Comparison of ENCODE assay signal across 8 cellular contexts in the genomic region with DNA sequence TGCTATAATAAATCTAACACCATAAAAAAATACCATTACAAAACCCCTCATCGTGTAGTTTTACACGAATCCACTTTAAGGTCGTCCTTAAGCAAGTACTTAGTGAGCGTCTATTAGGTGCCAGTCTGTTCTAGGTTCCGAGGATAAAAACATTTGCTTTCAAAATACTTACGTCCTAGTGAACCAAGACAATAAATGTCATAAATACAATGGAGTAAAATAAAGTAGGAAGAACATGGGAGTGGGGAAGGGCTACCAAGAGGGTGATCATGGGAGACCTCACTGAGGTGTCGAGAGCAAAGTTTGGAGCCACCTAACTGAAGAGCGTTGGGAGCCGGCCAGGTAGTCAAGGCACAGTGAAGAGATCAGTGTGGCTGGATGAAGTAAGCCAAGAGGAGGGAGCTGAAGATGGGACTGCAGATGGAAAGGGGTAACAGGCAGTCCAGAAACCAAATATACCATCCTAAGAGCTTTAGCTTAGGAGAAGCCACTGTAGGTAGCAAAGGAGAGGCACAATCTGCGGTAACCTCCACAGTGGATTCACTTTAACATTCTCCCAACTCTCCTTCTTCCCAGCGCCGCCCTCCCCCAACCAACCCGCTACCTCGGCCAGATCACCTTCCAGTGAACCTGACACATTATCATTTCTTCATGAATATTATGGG. TPM values are rescaled to one million over a fixed set of nuclear protein-coding genes. Genes with fewer than 3 reads are reported as not detected.
DNase-seq lines count a peak whose midpoint lies in the region; ATAC-seq and TF ChIP-seq lines count a peak whose summit lies in the region.

No MANE protein-coding gene starts in this region.

- ATAC-seq in HG03064 (IDR thresholded peaks at IDR 0.05; ENCODE audit: low read depth, unreplicated experiment) (peak; percentile 7), HG02981 (IDR thresholded peaks at IDR 0.05; ENCODE audit: unreplicated experiment) (no peak)
- no peak for ATAC-seq in activated CD8-positive, alpha-beta T cell treated with anti-CD3 and anti-CD28 coated beads for 36 hours

- peak overlapping the region; percentile 86 for H3K4me2 ChIP-seq in hepatocyte

- no peaks in the 10 kb centered on the region for H4K20me1 ChIP-seq in hepatocyte (ENCODE audit: insufficient read depth, poor library complexity, severe bottlenecking)

- CTCF ChIA-PET in activated CD8-positive, alpha-beta T cell treated with anti-CD3 and anti-CD28 coated beads for 36 hours (lab: Charles Lee) = interaction anchor here (1.4 kb wide), 1 partner anchor 11 kb away, joined by 3 read pairs; no protein-coding TSS in a partner anchor

- peak overlapping the region; percentile 70 for H2AFZ ChIP-seq in hepatocyte

- H3K9me2 ChIP-seq in hepatocyte (replicated peaks; ENCODE audit: insufficient read depth) = no peaks in the 10 kb centered on the region

- H3K4me1 ChIP-seq in hepatocyte (ENCODE audit: insufficient read depth) = peaks cover 8% of the 10 kb centered on the region

- POLR2A ChIA-PET in activated CD8-positive, alpha-beta T cell treated with anti-CD3 and anti-CD28 coated beads for 36 hours (lab: Charles Lee) = interaction anchor here (0.7 to 3.8 kb wide), 11 partner anchors 9 to 155 kb away, joined by 3 to 30 read pairs (median 8); a partner anchor contains a TSS

- no peaks in the 10 kb centered on the region for H3K36me3 ChIP-seq in hepatocyte (replicated peaks; ENCODE audit: insufficient read depth, low read depth)

- WGBS in hepatocyte (ENCODE audit: low lambda C conversion rate, missing lambda C conversion rate) = 18% methylated on average over 14 of the region's 14 CpGs

- H3K4me3 Mint-ChIP-seq in activated CD8-positive, alpha-beta T cell treated with anti-CD3 and anti-CD28 coated beads for 36 hours = peak overlapping the region; percentile 82

- peaks cover 12% of the 10 kb centered on the region for H3K36me3 Mint-ChIP-seq in activated CD8-positive, alpha-beta T cell treated with anti-CD3 and anti-CD28 coated beads for 36 hours (ENCODE audit: low read depth)

- H3K79me2 ChIP-seq in hepatocyte = peaks cover 47% of the 10 kb centered on the region

- H3K9me3 ChIP-seq in hepatocyte (ENCODE audit: low read depth) = no peaks in the 10 kb centered on the region

- no peak for TF ChIP-seq CTCF in GM12864 (IDR thresholded peaks at IDR 0.05; ENCODE audit: low read depth, low read length, missing control alignments)
- TF ChIP-seq CTCF in activated CD8-positive, alpha-beta T cell treated with anti-CD3 and anti-CD28 coated beads for 36 hours (IDR thresholded peaks at IDR 0.05) = no peak
- no peak for TF ChIP-seq CTCF in hepatocyte (IDR thresholded peaks at IDR 0.05; ENCODE audit: poor library complexity)

- no peaks in the 10 kb centered on the region for H3K9me3 Mint-ChIP-seq in activated CD8-positive, alpha-beta T cell treated with anti-CD3 and anti-CD28 coated beads for 36 hours

- intact Hi-C loops in activated CD8-positive, alpha-beta T cell treated with anti-CD3 and anti-CD28 coated beads for 36 hours (cut with micrococcal nuclease) = loop anchor here (2.0 kb wide), 2 partner anchors 33 to 81 kb away; a partner anchor contains a TSS

- DNase-seq in GM12864 (ENCODE audit: low read depth) = no peak
- no peak for DNase-seq in activated CD8-positive, alpha-beta T cell treated with anti-CD3 and anti-CD28 coated beads for 36 hours
- DNase-seq in hepatocyte (ENCODE audit: low spot score) = peak; percentile 27
- DNase-seq in 8988T = no peak
- no peak for DNase-seq in NOMO-1 (lab: John Stamatoyannopoulos, UW; ENCODE audit: unreplicated experiment in 2 of 2)

- H3K27me3 Mint-ChIP-seq in activated CD8-positive, alpha-beta T cell treated with anti-CD3 and anti-CD28 coated beads for 36 hours = no peaks in the 10 kb centered on the region

- H3K27me3 ChIP-seq in hepatocyte = no peaks in the 10 kb centered on the region

- peak overlapping the region; percentile 66 for H3K4me3 ChIP-seq in GM12864 (ENCODE audit: low read depth, low read length)
- peak overlapping the region; percentile 70 for H3K4me3 ChIP-seq in hepatocyte
- peak overlapping the region; percentile 54 to 99 (median 81) for H3K4me3 ChIP-seq in skin epidermis

- peak overlapping the region; percentile 92 for H3K27ac Mint-ChIP-seq in activated CD8-positive, alpha-beta T cell treated with anti-CD3 and anti-CD28 coated beads for 36 hours

- H3K27ac ChIP-seq in hepatocyte (peak overlapping the region; percentile 79), skin epidermis (peak overlapping the region; percentile 4 to 96 (median 87))

- peaks cover 45% of the 10 kb centered on the region for H3K4me1 Mint-ChIP-seq in activated CD8-positive, alpha-beta T cell treated with anti-CD3 and anti-CD28 coated beads for 36 hours (ENCODE audit: low read depth)

RNA-seq across cellular contexts. Expression of a gene that starts 0.7 kb away (rescaled TPM):
- 10 to 100 TPM; 26.7 to 28.0 TPM for total RNA-seq in activated CD8-positive, alpha-beta T cell treated with anti-CD3 and anti-CD28 coated beads for 36 hours
- total RNA-seq in hepatocyte = 31.2 and 35.8 TPM in 2 replicates
- 9.3 and 9.7 TPM in 2 replicates for polyA plus RNA-seq in hepatocyte

RNA-seq across cellular contexts. Expression of a gene that starts 27.2 kb away (rescaled TPM):
- 10 to 100 TPM; 14.7 to 14.9 TPM for total RNA-seq in activated CD8-positive, alpha-beta T cell treated with anti-CD3 and anti-CD28 coated beads for 36 hours
- total RNA-seq in hepatocyte = 7.8 and 9.8 TPM in 2 replicates
- polyA plus RNA-seq in hepatocyte = 3.9 and 4.7 TPM in 2 replicates

RNA-seq across cellular contexts. Expression of a gene that starts 32.5 kb away (rescaled TPM):
- total RNA-seq in activated CD8-positive, alpha-beta T cell treated with anti-CD3 and anti-CD28 coated beads for 36 hours = 10 to 100 TPM; 39.9 TPM
- 30.7 and 35.8 TPM in 2 replicates for total RNA-seq in hepatocyte
- polyA plus RNA-seq in hepatocyte = 25.9 and 35.6 TPM in 2 replicates
